In genomic region chr15:76905855-76906254, GRCh38 we compare ENCODE assay signal across 8 cellular contexts. TPM values are rescaled to one million over a fixed set of nuclear protein-coding genes. Genes with fewer than 3 reads are reported as not detected.
DNase-seq lines count a peak whose midpoint lies in the region; ATAC-seq, FAIRE-seq and TF ChIP-seq lines count a peak whose summit lies in the region.

No MANE protein-coding gene starts in this region.

- POLR2A ChIA-PET in RWPE1 (lab: Yijun Ruan, JAX; ENCODE audit: low non-redundant PET), result no interaction called here

- no peaks in the 10 kb centered on the region for H4K20me1 ChIP-seq in DND-41 (ENCODE audit: insufficient read depth, low read length)
- H4K20me1 ChIP-seq in fibroblast of lung (ENCODE audit: control insufficient read depth, extremely low read depth, insufficient read depth, low read length), result no peaks in the 10 kb centered on the region

- H3K4me1 ChIP-seq in DND-41 (ENCODE audit: insufficient read depth, low read length) (peaks cover 29% of the 10 kb centered on the region), fibroblast of lung (ENCODE audit: control insufficient read depth, extremely low read depth, insufficient read depth, low read length) (peaks cover 15% of the 10 kb centered on the region)

- H3K27me3 ChIP-seq in DND-41 (ENCODE audit: insufficient read depth, low read length, poor library complexity) (no peaks in the 10 kb centered on the region), fibroblast of lung (ENCODE audit: control insufficient read depth, insufficient read depth, low read length) (no peaks in the 10 kb centered on the region)

- H3K9ac ChIP-seq in DND-41 (ENCODE audit: low read depth, low read length) (peak overlapping the region; percentile 80), fibroblast of lung (ENCODE audit: insufficient read depth, low read length) (no peak overlapping the region)

- H3K27ac ChIP-seq in DND-41 (ENCODE audit: low read length) (peak overlapping the region; percentile 74), RWPE1 (peak overlapping the region; percentile 83), fibroblast of lung (ENCODE audit: insufficient read depth, low read length) (peak overlapping the region; percentile 67)

- TF ChIP-seq CTCF in DND-41 (IDR thresholded peaks at IDR 0.05; ENCODE audit: borderline replicate concordance, extremely low read depth, low read length, poor library complexity, severe bottlenecking) (no peak), RWPE1 (conservative IDR thresholded peaks at IDR 0.05; ENCODE audit: low read depth) (no peak), fibroblast of lung (conservative IDR thresholded peaks at IDR 0.05 in 1 of 2, IDR thresholded peaks at IDR 0.05 in 1 of 2; ENCODE audit: low read depth in 1 of 2, low read length in 2 of 2) (no peak)

- no peak for DNase-seq in DND-41
- DNase-seq in RWPE1 (ENCODE audit: low spot score), result no peak
- DNase-seq in fibroblast of lung (ENCODE audit: low read depth in 2 of 2), result no peak
- DNase-seq in pons (ENCODE audit: low spot score), result peak; percentile 26
- no peak for DNase-seq in stimulated activated CD4-positive, alpha-beta T cell treated with anti-CD3 and anti-CD28 coated beads, Interleukin-4, amount 100 ng/mL, for 1 hour
- no peak for DNase-seq in RKO (ENCODE audit: low spot score)
- no peak for DNase-seq in GM12891 (ENCODE audit: insufficient read length, low spot score)
- DNase-seq in HPDE6-E6E7 (ENCODE audit: extremely low spot score), result no peak

- FAIRE-seq in GM12891 (lab: Jason Lieb, UNC), result no peak

- peak overlapping the region; percentile 98 for H3K4me2 ChIP-seq in DND-41 (ENCODE audit: insufficient read depth, low read length)
- H3K4me2 ChIP-seq in fibroblast of lung (ENCODE audit: extremely low read depth, insufficient read depth, low read length), result peak overlapping the region; percentile 69

- H3K36me3 ChIP-seq in DND-41 (ENCODE audit: insufficient read depth, low read length), result no peaks in the 10 kb centered on the region
- H3K36me3 ChIP-seq in fibroblast of lung (ENCODE audit: control insufficient read depth, insufficient read depth, low read length), result no peaks in the 10 kb centered on the region

- peaks cover 32% of the 10 kb centered on the region for H3K79me2 ChIP-seq in DND-41 (ENCODE audit: insufficient read depth, low read length)
- H3K79me2 ChIP-seq in fibroblast of lung (ENCODE audit: control insufficient read depth, insufficient read depth, low read length), result peaks cover 4% of the 10 kb centered on the region

- no peak for ATAC-seq in DND-41 (ENCODE audit: insufficient read depth, low read depth)

- H3K4me3 ChIP-seq in DND-41 (ENCODE audit: low read depth in 1 of 2, low read length in 2 of 2) (peak overlapping the region in 1 of 2 experiments; percentile 90; a peak in 1 of 4 replicates), fibroblast of lung (replicated peaks in 1 of 4; ENCODE audit: control extremely low read depth in 1 of 4, insufficient read depth in 1 of 4, low read depth in 3 of 4, low read length in 4 of 4) (peak overlapping the region in 3 of 4 experiments; percentile 61 to 89 (median 76))

- no peaks in the 10 kb centered on the region for H3K9me3 ChIP-seq in DND-41 (ENCODE audit: insufficient read depth, low read length, severe bottlenecking)
- no peaks in the 10 kb centered on the region for H3K9me3 ChIP-seq in fibroblast of lung (ENCODE audit: control insufficient read depth, insufficient read depth, low read depth, low read length)

- CTCF ChIA-PET in RWPE1 (lab: Yijun Ruan, JAX), result interaction anchor here (0.6 kb wide), 1 partner anchor 1915 kb away, joined by 3 read pairs; no protein-coding TSS in a partner anchor

- no peak for TF ChIP-seq POLR2A in GM12891 (IDR thresholded peaks at IDR 0.05; ENCODE audit: low read depth, low read length)

- H2AFZ ChIP-seq in DND-41 (ENCODE audit: low read depth, low read length) (peak overlapping the region; percentile 83), fibroblast of lung (ENCODE audit: low read length) (peak overlapping the region; percentile 77)

TF ChIP-seq in GM12891, 5 proteins besides CTCF, POLR2A, EP300 and RAD21:
- TF ChIP-seq SPI1 (IDR thresholded peaks at IDR 0.05; ENCODE audit: low read depth, low read length) (no peak), POLR2AphosphoS5 (IDR thresholded peaks at IDR 0.05; ENCODE audit: low read depth, low read length) (no peak), PAX5 (IDR thresholded peaks at IDR 0.05; ENCODE audit: insufficient read depth, low read length, severe bottlenecking) (no peak), POU2F2 (IDR thresholded peaks at IDR 0.05; ENCODE audit: low read depth, low read length) (no peak)

RNA-seq across cellular contexts. Expression of gene SCAPER, which starts 0.7 kb away (rescaled TPM):
- 5.6 and 9.1 TPM in 2 replicates for total RNA-seq in fibroblast of lung
- polyA plus RNA-seq in fibroblast of lung, result 1.7 and 2.3 TPM in 2 replicates
- 3.3 and 5.3 TPM in 2 replicates for polyA plus RNA-seq in fibroblast of lung (2012)
- polyA minus RNA-seq in fibroblast of lung (ENCODE audit: low replicate concordance), result 0.82 and 1.4 TPM in 2 replicates
- 4.2 TPM for polyA plus RNA-seq in GM12891 (2012; ENCODE audit: low read depth, missing spikeins)

RNA-seq across cellular contexts. Expression of gene RCN2, which starts 25.7 kb away (rescaled TPM):
- total RNA-seq in fibroblast of lung, result 36.0 and 46.6 TPM in 2 replicates
- polyA plus RNA-seq in fibroblast of lung, result 89.6 and 106 TPM in 2 replicates
- polyA plus RNA-seq in fibroblast of lung (2012), result 55.0 and 58.7 TPM in 2 replicates
- 0.56 and 2.2 TPM in 2 replicates for polyA minus RNA-seq in fibroblast of lung (ENCODE audit: low replicate concordance)
- polyA plus RNA-seq in GM12891 (2012; ENCODE audit: low read depth, missing spikeins), result 6.1 TPM
